8 cellular contexts compared by ENCODE assay signal in genomic region chr12:57459055-57459749, GRCh38. TPM values are rescaled to one million over a fixed set of nuclear protein-coding genes. Genes with fewer than 3 reads are reported as not detected.
A peak's percentile ranks its signal among the peaks of the same experiment; 100 is the strongest.
DNase-seq lines count a peak whose midpoint lies in the region; ATAC-seq and TF ChIP-seq lines count a peak whose summit lies in the region.

No MANE protein-coding gene starts in this region.

- H3K9ac ChIP-seq in rectal smooth muscle tissue (ENCODE audit: low read length), result peak overlapping the region; percentile 42

- H3K36me3 Mint-ChIP-seq in T-helper 17 cell (ENCODE audit: low read depth), result peaks cover 2% of the 10 kb centered on the region

- peak overlapping the region; percentile 56 for H2AFZ ChIP-seq in hepatocyte

- H3K4me2 ChIP-seq in hepatocyte, result peak overlapping the region; percentile 86

- peak; percentile 88 for DNase-seq in GM13977 (ENCODE audit: low spot score)
- DNase-seq in NCI-H1694 treated with DMSO at 0.1 percent for 48 hours (lab: John Stamatoyannopoulos, UW), result peak; percentile 86
- peak; percentile 72 to 89 (median 82) for DNase-seq in T-helper 17 cell
- peak; percentile 76 to 98 for DNase-seq in ascending aorta (ENCODE audit: low spot score in 2 of 2)
- peak; percentile 97 for DNase-seq in hepatocyte (ENCODE audit: low spot score)
- DNase-seq in aorta, result peak; percentile 97 to 98

- H3K4me1 ChIP-seq in ascending aorta (peaks cover 3 to 30% of the 10 kb centered on the region in 2 donors), hepatocyte (ENCODE audit: insufficient read depth) (peaks cover 25% of the 10 kb centered on the region), rectal smooth muscle tissue (ENCODE audit: control insufficient read depth, insufficient read depth, low read length) (peaks cover 13% of the 10 kb centered on the region), aorta (ENCODE audit: control insufficient read depth in 1 of 2, insufficient read depth in 2 of 2, low read length in 2 of 2) (no peaks in the 10 kb centered on the region)

- peaks cover 46% of the 10 kb centered on the region for H3K4me1 Mint-ChIP-seq in T-helper 17 cell

- peak overlapping the region; percentile 95 for H3K4me3 Mint-ChIP-seq in T-helper 17 cell

- H3K27me3 ChIP-seq in ascending aorta (no peaks in the 10 kb centered on the region), hepatocyte (no peaks in the 10 kb centered on the region), rectal smooth muscle tissue (ENCODE audit: control insufficient read depth, insufficient read depth, low read length) (peaks cover 5% of the 10 kb centered on the region), aorta (ENCODE audit: control insufficient read depth in 1 of 2, insufficient read depth in 2 of 2, low read length in 1 of 2) (no peaks in the 10 kb centered on the region)

- H3K9me3 ChIP-seq in T-helper 17 cell (ENCODE audit: control insufficient read depth, low read length, poor library complexity, severe bottlenecking) (no peaks in the 10 kb centered on the region), ascending aorta (no peaks in the 10 kb centered on the region), hepatocyte (ENCODE audit: low read depth) (no peaks in the 10 kb centered on the region), aorta (ENCODE audit: control insufficient read depth, low read length) (no peaks in the 10 kb centered on the region)

- no peaks in the 10 kb centered on the region for H3K9me2 ChIP-seq in hepatocyte (replicated peaks; ENCODE audit: insufficient read depth)

- H3K36me3 ChIP-seq in ascending aorta, result no peaks in the 10 kb centered on the region
- H3K36me3 ChIP-seq in hepatocyte (replicated peaks; ENCODE audit: insufficient read depth, low read depth), result no peaks in the 10 kb centered on the region
- H3K36me3 ChIP-seq in rectal smooth muscle tissue (ENCODE audit: control insufficient read depth, insufficient read depth, low read length), result no peaks in the 10 kb centered on the region
- no peaks in the 10 kb centered on the region for H3K36me3 ChIP-seq in aorta (ENCODE audit: control insufficient read depth in 1 of 2, insufficient read depth in 2 of 2, low read length in 1 of 2)

- intact Hi-C loops in ascending aorta (cut with DNase I), result no loop called here
- intact Hi-C loops in aorta (cut with DNase I), result no loop called here

- H3K27ac ChIP-seq in ascending aorta (peak overlapping the region; percentile 59 to 84), hepatocyte (peak overlapping the region; percentile 90), rectal smooth muscle tissue (ENCODE audit: low read depth, low read length) (peak overlapping the region; percentile 7), aorta (ENCODE audit: low read depth in 1 of 2, low read length in 2 of 2) (peak overlapping the region in 1 of 2 donors; percentile 43)

- in situ Hi-C loops in GM13977 (cut with MboI; ENCODE audit: low pct_unique_long_range_greater_than_20kb, low sequenced_read_pairs, unreplicated experiment), result loop anchor here (10.0 kb wide), 2 partner anchors 154 to 194 kb away; no protein-coding TSS in a partner anchor

- H3K27ac Mint-ChIP-seq in T-helper 17 cell, result peak overlapping the region; percentile 90

- no peaks in the 10 kb centered on the region for H3K79me2 ChIP-seq in hepatocyte

- ATAC-seq in HG02885 (IDR thresholded peaks at IDR 0.05; ENCODE audit: poor library complexity, unreplicated experiment) (peak; percentile 60), T-helper 17 cell (peak; percentile 78), aorta (ENCODE audit: low FRiP score) (peak; percentile 89)

- TF ChIP-seq CTCF in GM13977 (IDR thresholded peaks at IDR 0.05; ENCODE audit: extremely low read depth, insufficient read depth, missing control alignments), result peak; percentile 90
- peak; percentile 94 to 97 (median 95) for TF ChIP-seq CTCF in ascending aorta (IDR thresholded peaks at IDR 0.05)
- peak; percentile 98 for TF ChIP-seq CTCF in hepatocyte (IDR thresholded peaks at IDR 0.05; ENCODE audit: poor library complexity)

- peaks cover 15% of the 10 kb centered on the region for H3K27me3 Mint-ChIP-seq in T-helper 17 cell

- H3K4me3 ChIP-seq in ascending aorta (peak overlapping the region; percentile 71 to 89), hepatocyte (peak overlapping the region; percentile 41), rectal smooth muscle tissue (ENCODE audit: low read length) (peak overlapping the region; percentile 69), aorta (ENCODE audit: low read length in 2 of 2) (peak overlapping the region; percentile 67 to 70)

- 2% methylated on average over 24 of the region's 24 CpGs for WGBS in hepatocyte (ENCODE audit: low lambda C conversion rate, missing lambda C conversion rate)
- 0 to 1% methylated on average over 24 of the region's 24 CpGs for WGBS in aorta, 2 donors

- no peaks in the 10 kb centered on the region for H4K20me1 ChIP-seq in hepatocyte (ENCODE audit: insufficient read depth, poor library complexity, severe bottlenecking)

RNA-seq across cellular contexts. Expression of gene GLI1, which starts 0.4 kb away (rescaled TPM):
- under 1 TPM; 0.10 to 0.22 TPM for total RNA-seq in T-helper 17 cell
- total RNA-seq in ascending aorta, result 2.8 TPM
- total RNA-seq in hepatocyte, result 5.9 and 7.6 TPM in 2 replicates
- polyA plus RNA-seq in hepatocyte, result 5.1 and 6.0 TPM in 2 replicates
- total RNA-seq in aorta, result 10 to 100 TPM in 1 of 2 donors, 1 to 10 TPM in 1; 2.4 to 15.5 TPM
- polyA plus RNA-seq in aorta, result 1 to 10 TPM in 1 of 2 donors, under 1 TPM in 1; 0.25 to 2.1 TPM

RNA-seq across cellular contexts. Expression of gene INHBE, which starts 4.1 kb away (rescaled TPM):
- total RNA-seq in T-helper 17 cell (not detected), ascending aorta (not detected), hepatocyte (44.2 and 45.9 TPM in 2 replicates), aorta (not detected)
- polyA plus RNA-seq in hepatocyte (6.1 and 15.1 TPM in 2 replicates), aorta (not detected)

RNA-seq across cellular contexts. Expression of gene ARHGAP9, which starts 20.5 kb away (rescaled TPM):
- total RNA-seq in T-helper 17 cell (100 to 1,000 TPM; 225 to 295 TPM), ascending aorta (21.6 TPM), hepatocyte (0.44 and 2.0 TPM in 2 replicates), aorta (10 to 100 TPM; 16.2 to 38.8 TPM)
- polyA plus RNA-seq in hepatocyte (2.2 and 3.6 TPM in 2 replicates), aorta (10 to 100 TPM in 1 of 2 donors, 1 to 10 TPM in 1; 5.5 to 21.2 TPM)

RNA-seq across cellular contexts. Expression of gene INHBC, which starts 24.6 kb away (rescaled TPM):
- total RNA-seq in T-helper 17 cell, result not detected
- not detected for total RNA-seq in ascending aorta
- total RNA-seq in hepatocyte, result 1.3 and 1.8 TPM in 2 replicates
- polyA plus RNA-seq in hepatocyte, result 1.5 and 3.4 TPM in 2 replicates
- not detected for total RNA-seq in aorta
- polyA plus RNA-seq in aorta, result not detected

RNA-seq across cellular contexts. Expression of gene R3HDM2, which starts 28.4 kb away (rescaled TPM):
- total RNA-seq in T-helper 17 cell (100 to 1,000 TPM; 101 to 115 TPM), ascending aorta (49.5 TPM), hepatocyte (22.8 and 28.7 TPM in 2 replicates), aorta (10 to 100 TPM; 55.8 to 75.4 TPM)
- polyA plus RNA-seq in hepatocyte (13.4 and 17.1 TPM in 2 replicates), aorta (10 to 100 TPM; 11.3 to 22.7 TPM)

Comparison
In these comparisons a context has a peak if more than half of its experiments do, and no peak if none do; other contexts are left out.
1. RNA of gene INHBE, which starts 4.1 kb away (total RNA-seq): 44.2 to 45.9 TPM in hepatocyte; not detected in ascending aorta (single experiment), not detected in aorta and not detected in T-helper 17 cell; every median in the first group is over 10 times any median in the second.
2. RNA of gene ARHGAP9, which starts 20.5 kb away (total RNA-seq): 225 to 295 TPM in T-helper 17 cell; 16.2 to 38.8 TPM in aorta, 21.6 TPM in ascending aorta (single experiment) and 0.44 to 2.0 TPM in hepatocyte; every median in the first group is over 4 times any median in the second.
3. Peak in every context shown above with its lines, with median percentiles within 50 percentile points of each other: DNase-seq, CTCF ChIP-seq, ATAC-seq and H3K4me3 ChIP-seq.